Comparison of ENCODE assay signal across 20 cellular contexts in the genomic region with DNA sequence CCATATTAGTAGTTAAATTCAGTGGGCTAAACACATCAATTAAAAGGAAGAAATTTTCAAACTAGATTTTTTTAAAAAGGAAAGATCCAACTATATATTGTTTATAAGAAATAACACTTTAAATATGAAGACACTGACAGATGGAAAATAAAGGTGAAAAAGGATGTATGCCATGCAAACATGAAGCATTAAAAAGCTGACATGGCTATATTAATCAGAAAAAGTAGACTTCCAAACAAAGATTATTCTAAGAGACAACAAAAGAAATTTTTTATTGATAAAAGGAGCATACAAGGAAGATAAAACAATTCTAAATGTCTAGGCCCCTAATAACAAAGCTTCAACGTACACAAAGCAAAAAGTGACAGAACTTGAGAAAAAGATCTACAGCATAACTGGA.
DNase-seq lines count a peak whose midpoint lies in the region; ATAC-seq, FAIRE-seq and TF ChIP-seq lines count a peak whose summit lies in the region.
"Had no signal": no experiment of that assay in that cellular context is flagged by ENCODE, and none has a peak within 500 bp of the region (broad histone marks: within the 10 kb centered on the region; RNA-seq: fewer than 3 reads in every experiment).

No MANE protein-coding gene starts in this region.

- CTCF ChIA-PET in HepG2 (lab: Yijun Ruan, JAX; ENCODE audit: low intra/inter-chr PET ratio, low total read pairs), result no interaction called here

- no peak overlapping the region for H3K27ac ChIP-seq in HepG2 (ENCODE audit: extremely low read length, insufficient read depth, low read length)
- no peak overlapping the region for H3K27ac ChIP-seq in right lobe of liver
- H3K27ac ChIP-seq: 22Rv1 had no signal

- H3K36me3 ChIP-seq in HepG2 (replicated peaks in 1 of 2; ENCODE audit: control insufficient read depth in 1 of 2, insufficient read depth in 2 of 2, low read length in 2 of 2) (peaks cover 2 to 13% of the 10 kb centered on the region in 2 experiments; a peak in 2 of 5 replicates), right lobe of liver (peaks cover 3 to 22% (median 6%) of the 10 kb centered on the region in 4 donors)

- peak overlapping the region; percentile 32 for H3K27ac Mint-ChIP-seq in T-helper 17 cell
- peak overlapping the region; percentile 76 for H3K27ac Mint-ChIP-seq in central memory CD8-positive, alpha-beta T cell (ENCODE audit: low read depth)
- H3K27ac Mint-ChIP-seq: GM23338, H9 had no signal

- intact Hi-C loops in HepG2 (cut with micrococcal nuclease; ENCODE audit: unreplicated experiment), result no loop called here
- intact Hi-C loops in right lobe of liver (cut with DNase I), result no loop called here

- POLR2A ChIA-PET in HepG2 (lab: Yijun Ruan, JAX), result no interaction called here

- H3K79me2 ChIP-seq in HepG2 (ENCODE audit: insufficient read depth, low read length), result no peaks in the 10 kb centered on the region

- TF ChIP-seq CTCF in HepG2 (CRISPR knock-in tag; IDR thresholded peaks at IDR 0.05) (no peak), right lobe of liver (IDR thresholded peaks at IDR 0.05) (no peak)

- no peak for TF ChIP-seq POLR2A in HepG2 (IDR thresholded peaks at IDR 0.05; ENCODE audit: insufficient read depth in 1 of 2, low read depth in 2 of 2, low read length in 2 of 2)
- no peak for TF ChIP-seq POLR2A in right lobe of liver (IDR thresholded peaks at IDR 0.05)

- TF ChIP-seq RAD21 in HepG2 (CRISPR knock-in tag; IDR thresholded peaks at IDR 0.05), result no peak

- no peaks in the 10 kb centered on the region for H3K4me1 ChIP-seq in HepG2 (ENCODE audit: insufficient read depth, low read length)
- no peaks in the 10 kb centered on the region for H3K4me1 ChIP-seq in right lobe of liver

- H3K9ac ChIP-seq in HepG2 (ENCODE audit: insufficient read depth, low read depth, low read length), result no peak overlapping the region

- ATAC-seq in HepG2 (no peak), right lobe of liver (no peak), T-helper 17 cell (no peak), HG03469 (IDR thresholded peaks at IDR 0.05; ENCODE audit: unreplicated experiment) (no peak)
- ATAC-seq in central memory CD8-positive, alpha-beta T cell (replicated peaks; ENCODE audit: extremely low read depth, poor library complexity, severe bottlenecking), result no peak
- ATAC-seq: GM12878, GM23338, HCT116 had no signal

- no peaks in the 10 kb centered on the region for H4K20me1 ChIP-seq in HepG2 (ENCODE audit: insufficient read depth, low read length)

- in situ Hi-C loops in HepG2 (cut with HindIII; ENCODE audit: extremely low pct_ligation_motif_present, low pct_unique_long_range_greater_than_20kb), result no loop called here

- H3K9me3 ChIP-seq in HepG2 (ENCODE audit: low read length), result no peaks in the 10 kb centered on the region
- no peaks in the 10 kb centered on the region for H3K9me3 ChIP-seq in right lobe of liver
- no peaks in the 10 kb centered on the region for H3K9me3 ChIP-seq in T-helper 17 cell (ENCODE audit: control insufficient read depth, low read length, poor library complexity, severe bottlenecking)

- no peak overlapping the region for H2AFZ ChIP-seq in HepG2 (ENCODE audit: low read length)
- H2AFZ ChIP-seq: GM23338 had no signal

- H3K4me2 ChIP-seq in HepG2 (ENCODE audit: low read depth, low read length), result no peak overlapping the region
- H3K4me2 ChIP-seq: GM23338 had no signal

- no peak for FAIRE-seq in HepG2 (lab: Jason Lieb, UNC)
- FAIRE-seq: G401.6, GM12878, GM19239 had no signal

- H3K9me3 Mint-ChIP-seq in central memory CD8-positive, alpha-beta T cell, result no peaks in the 10 kb centered on the region
- H3K9me3 Mint-ChIP-seq: CD4-positive, alpha-beta memory T cell; GM23338; H9 had no signal

- BruUV-seq in HepG2 (replicated peaks; lab: Mats Ljungman, UMichigan), result no TSS peak

- peaks cover 7% of the 10 kb centered on the region for H3K4me1 Mint-ChIP-seq in T-helper 17 cell
- peaks cover 7% of the 10 kb centered on the region for H3K4me1 Mint-ChIP-seq in central memory CD8-positive, alpha-beta T cell
- H3K4me1 Mint-ChIP-seq: GM23338, H9 had no signal

- DNase-seq in HepG2 (ENCODE audit: low spot score), result no peak
- no peak for DNase-seq in right lobe of liver
- DNase-seq in T-helper 17 cell, result no peak
- DNase-seq in central memory CD8-positive, alpha-beta T cell (ENCODE audit: low spot score in 2 of 2), result no peak
- DNase-seq in NCI-H345 treated with DMSO at 0.1 percent for 48 hours (lab: John Stamatoyannopoulos, UW; ENCODE audit: unreplicated experiment), result no peak
- no peak for DNase-seq in amniotic stem cell (lab: John Stamatoyannopoulos, UW)
- DNase-seq: C1 segment of cervical spinal cord; Calu3; CD4-positive, alpha-beta memory T cell; COR-L47; DMS153; DND-41; H9 had no signal

- H3K4me3 ChIP-seq in HepG2 (replicated peaks in 1 of 3; ENCODE audit: insufficient read depth in 1 of 3, low read depth in 2 of 3, low read length in 3 of 3) (no peak overlapping the region), right lobe of liver (no peak overlapping the region)
- H3K4me3 ChIP-seq: GM12878, GM23338 had no signal

- no peaks in the 10 kb centered on the region for H3K27me3 ChIP-seq in HepG2 (ENCODE audit: control insufficient read depth in 1 of 2, insufficient read depth in 2 of 2, low read length in 2 of 2)
- no peaks in the 10 kb centered on the region for H3K27me3 ChIP-seq in right lobe of liver

- no peak overlapping the region for H3K4me3 Mint-ChIP-seq in T-helper 17 cell
- no peak overlapping the region for H3K4me3 Mint-ChIP-seq in central memory CD8-positive, alpha-beta T cell
- H3K4me3 Mint-ChIP-seq: CD4-positive, alpha-beta memory T cell; GM23338; H9 had no signal

- TF ChIP-seq EP300 in HepG2 (IDR thresholded peaks at IDR 0.05; ENCODE audit: low read depth in 2 of 2, low read length in 2 of 2), result no peak
- TF ChIP-seq EP300 in HepG2 (CRISPR knock-in tag; IDR thresholded peaks at IDR 0.05; ENCODE audit: borderline replicate concordance), result no peak

- WGBS in HepG2 (ENCODE audit: low lambda C conversion rate), result 92% methylated on average over 1 of the region's 1 CpG
- 100% methylated on average over 1 of the region's 1 CpG for WGBS in right lobe of liver (ENCODE audit: insufficient coverage, low coverage, low lambda C conversion rate, missing lambda C conversion rate)

- H3K36me3 Mint-ChIP-seq in T-helper 17 cell (ENCODE audit: low read depth), result peaks cover 15% of the 10 kb centered on the region
- peaks cover 20% of the 10 kb centered on the region for H3K36me3 Mint-ChIP-seq in central memory CD8-positive, alpha-beta T cell (ENCODE audit: insufficient read depth)

- H3K27me3 Mint-ChIP-seq in T-helper 17 cell, result no peaks in the 10 kb centered on the region
- H3K27me3 Mint-ChIP-seq in central memory CD8-positive, alpha-beta T cell, result no peaks in the 10 kb centered on the region
- H3K27me3 Mint-ChIP-seq: CD4-positive, alpha-beta memory T cell had no signal

TF ChIP-seq in HepG2, 621 proteins besides CTCF, POLR2A, EP300 and RAD21 (continues in another document):
- TF ChIP-seq ZNF350 (CRISPR knock-in tag; IDR thresholded peaks at IDR 0.05; ENCODE audit: borderline replicate concordance, low read depth), result no peak
- TF ChIP-seq MBD4 (IDR thresholded peaks at IDR 0.05; ENCODE audit: borderline replicate concordance, low read length), result no peak
- TF ChIP-seq ZKSCAN1 (IDR thresholded peaks at IDR 0.05; ENCODE audit: low read length), result no peak
- TF ChIP-seq, protein P1, sequence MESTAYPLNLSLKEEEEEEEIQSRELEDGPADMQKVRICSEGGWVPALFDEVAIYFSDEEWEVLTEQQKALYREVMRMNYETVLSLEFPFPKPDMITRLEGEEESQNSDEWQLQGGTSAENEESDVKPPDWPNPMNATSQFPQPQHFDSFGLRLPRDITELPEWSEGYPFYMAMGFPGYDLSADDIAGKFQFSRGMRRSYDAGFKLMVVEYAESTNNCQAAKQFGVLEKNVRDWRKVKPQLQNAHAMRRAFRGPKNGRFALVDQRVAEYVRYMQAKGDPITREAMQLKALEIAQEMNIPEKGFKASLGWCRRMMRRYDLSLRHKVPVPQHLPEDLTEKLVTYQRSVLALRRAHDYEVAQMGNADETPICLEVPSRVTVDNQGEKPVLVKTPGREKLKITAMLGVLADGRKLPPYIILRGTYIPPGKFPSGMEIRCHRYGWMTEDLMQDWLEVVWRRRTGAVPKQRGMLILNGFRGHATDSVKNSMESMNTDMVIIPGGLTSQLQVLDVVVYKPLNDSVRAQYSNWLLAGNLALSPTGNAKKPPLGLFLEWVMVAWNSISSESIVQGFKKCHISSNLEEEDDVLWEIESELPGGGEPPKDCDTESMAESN (CRISPR knock-in tag; conservative IDR thresholded peaks at IDR 0.05), result no peak
- TF ChIP-seq MAFK (conservative IDR thresholded peaks at IDR 0.05 in 1 of 2, IDR thresholded peaks at IDR 0.05 in 1 of 2; ENCODE audit: low read length in 2 of 2), result peak; percentile 68 to 85; a peak in 3 of 4 replicates
- no peak for TF ChIP-seq XRCC5 (optimal IDR thresholded peaks at IDR 0.05; ENCODE audit: low read length)
- no peak for TF ChIP-seq ZBTB20 (CRISPR knock-in tag; IDR thresholded peaks at IDR 0.05; ENCODE audit: borderline replicate concordance, low read depth)
- no peak for TF ChIP-seq ZNF234 (CRISPR knock-in tag; conservative IDR thresholded peaks at IDR 0.05)
- TF ChIP-seq MAFF (IDR thresholded peaks at IDR 0.05; ENCODE audit: low read depth, low read length), result peak; percentile 76
- TF ChIP-seq NRL (CRISPR knock-in tag; IDR thresholded peaks at IDR 0.05; ENCODE audit: borderline replicate concordance), result no peak
- no peak for TF ChIP-seq GATAD2A (CRISPR knock-in tag; IDR thresholded peaks at IDR 0.05)
